ENCODE assay signal across 1 cellular context in the genomic region with DNA sequence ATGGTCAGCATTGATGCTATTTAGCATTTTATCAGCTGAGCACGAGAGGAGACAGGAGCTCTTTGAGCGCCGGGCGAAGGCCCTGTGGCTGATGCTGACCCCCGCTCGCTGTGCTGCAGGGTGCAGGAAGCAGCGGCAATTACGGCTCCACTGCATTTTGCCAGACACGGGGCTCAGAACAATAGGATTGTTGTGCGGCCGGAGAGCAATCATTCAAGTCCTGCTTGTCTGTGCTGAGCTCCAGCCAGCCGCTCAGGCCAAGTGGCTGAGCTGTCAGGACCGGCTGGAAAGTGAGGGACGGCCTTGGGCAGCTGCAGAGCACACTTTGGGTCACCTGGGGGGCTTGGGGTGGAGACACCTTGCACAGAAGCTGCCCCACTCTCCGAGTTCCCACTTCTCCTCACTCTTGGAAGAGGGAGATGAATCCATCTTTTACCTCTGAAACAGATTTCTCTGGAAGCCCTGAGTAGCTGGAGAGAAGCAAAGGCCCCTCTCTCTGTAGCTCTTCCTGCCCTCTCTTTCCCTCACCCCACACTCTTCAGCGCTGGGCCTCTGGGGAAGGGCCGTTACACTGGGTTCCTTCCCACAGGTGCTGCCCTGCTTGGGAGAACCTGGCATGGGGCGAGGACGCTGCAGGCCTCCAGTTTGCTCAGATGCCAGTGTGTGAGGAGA.
TF ChIP-seq lines count a peak whose summit lies in the region.

No MANE protein-coding gene starts in this region.

TF ChIP-seq in GM23338, 12 proteins besides CTCF, POLR2A, EP300 and RAD21 (continued from another document):
- TF ChIP-seq, protein P1, sequence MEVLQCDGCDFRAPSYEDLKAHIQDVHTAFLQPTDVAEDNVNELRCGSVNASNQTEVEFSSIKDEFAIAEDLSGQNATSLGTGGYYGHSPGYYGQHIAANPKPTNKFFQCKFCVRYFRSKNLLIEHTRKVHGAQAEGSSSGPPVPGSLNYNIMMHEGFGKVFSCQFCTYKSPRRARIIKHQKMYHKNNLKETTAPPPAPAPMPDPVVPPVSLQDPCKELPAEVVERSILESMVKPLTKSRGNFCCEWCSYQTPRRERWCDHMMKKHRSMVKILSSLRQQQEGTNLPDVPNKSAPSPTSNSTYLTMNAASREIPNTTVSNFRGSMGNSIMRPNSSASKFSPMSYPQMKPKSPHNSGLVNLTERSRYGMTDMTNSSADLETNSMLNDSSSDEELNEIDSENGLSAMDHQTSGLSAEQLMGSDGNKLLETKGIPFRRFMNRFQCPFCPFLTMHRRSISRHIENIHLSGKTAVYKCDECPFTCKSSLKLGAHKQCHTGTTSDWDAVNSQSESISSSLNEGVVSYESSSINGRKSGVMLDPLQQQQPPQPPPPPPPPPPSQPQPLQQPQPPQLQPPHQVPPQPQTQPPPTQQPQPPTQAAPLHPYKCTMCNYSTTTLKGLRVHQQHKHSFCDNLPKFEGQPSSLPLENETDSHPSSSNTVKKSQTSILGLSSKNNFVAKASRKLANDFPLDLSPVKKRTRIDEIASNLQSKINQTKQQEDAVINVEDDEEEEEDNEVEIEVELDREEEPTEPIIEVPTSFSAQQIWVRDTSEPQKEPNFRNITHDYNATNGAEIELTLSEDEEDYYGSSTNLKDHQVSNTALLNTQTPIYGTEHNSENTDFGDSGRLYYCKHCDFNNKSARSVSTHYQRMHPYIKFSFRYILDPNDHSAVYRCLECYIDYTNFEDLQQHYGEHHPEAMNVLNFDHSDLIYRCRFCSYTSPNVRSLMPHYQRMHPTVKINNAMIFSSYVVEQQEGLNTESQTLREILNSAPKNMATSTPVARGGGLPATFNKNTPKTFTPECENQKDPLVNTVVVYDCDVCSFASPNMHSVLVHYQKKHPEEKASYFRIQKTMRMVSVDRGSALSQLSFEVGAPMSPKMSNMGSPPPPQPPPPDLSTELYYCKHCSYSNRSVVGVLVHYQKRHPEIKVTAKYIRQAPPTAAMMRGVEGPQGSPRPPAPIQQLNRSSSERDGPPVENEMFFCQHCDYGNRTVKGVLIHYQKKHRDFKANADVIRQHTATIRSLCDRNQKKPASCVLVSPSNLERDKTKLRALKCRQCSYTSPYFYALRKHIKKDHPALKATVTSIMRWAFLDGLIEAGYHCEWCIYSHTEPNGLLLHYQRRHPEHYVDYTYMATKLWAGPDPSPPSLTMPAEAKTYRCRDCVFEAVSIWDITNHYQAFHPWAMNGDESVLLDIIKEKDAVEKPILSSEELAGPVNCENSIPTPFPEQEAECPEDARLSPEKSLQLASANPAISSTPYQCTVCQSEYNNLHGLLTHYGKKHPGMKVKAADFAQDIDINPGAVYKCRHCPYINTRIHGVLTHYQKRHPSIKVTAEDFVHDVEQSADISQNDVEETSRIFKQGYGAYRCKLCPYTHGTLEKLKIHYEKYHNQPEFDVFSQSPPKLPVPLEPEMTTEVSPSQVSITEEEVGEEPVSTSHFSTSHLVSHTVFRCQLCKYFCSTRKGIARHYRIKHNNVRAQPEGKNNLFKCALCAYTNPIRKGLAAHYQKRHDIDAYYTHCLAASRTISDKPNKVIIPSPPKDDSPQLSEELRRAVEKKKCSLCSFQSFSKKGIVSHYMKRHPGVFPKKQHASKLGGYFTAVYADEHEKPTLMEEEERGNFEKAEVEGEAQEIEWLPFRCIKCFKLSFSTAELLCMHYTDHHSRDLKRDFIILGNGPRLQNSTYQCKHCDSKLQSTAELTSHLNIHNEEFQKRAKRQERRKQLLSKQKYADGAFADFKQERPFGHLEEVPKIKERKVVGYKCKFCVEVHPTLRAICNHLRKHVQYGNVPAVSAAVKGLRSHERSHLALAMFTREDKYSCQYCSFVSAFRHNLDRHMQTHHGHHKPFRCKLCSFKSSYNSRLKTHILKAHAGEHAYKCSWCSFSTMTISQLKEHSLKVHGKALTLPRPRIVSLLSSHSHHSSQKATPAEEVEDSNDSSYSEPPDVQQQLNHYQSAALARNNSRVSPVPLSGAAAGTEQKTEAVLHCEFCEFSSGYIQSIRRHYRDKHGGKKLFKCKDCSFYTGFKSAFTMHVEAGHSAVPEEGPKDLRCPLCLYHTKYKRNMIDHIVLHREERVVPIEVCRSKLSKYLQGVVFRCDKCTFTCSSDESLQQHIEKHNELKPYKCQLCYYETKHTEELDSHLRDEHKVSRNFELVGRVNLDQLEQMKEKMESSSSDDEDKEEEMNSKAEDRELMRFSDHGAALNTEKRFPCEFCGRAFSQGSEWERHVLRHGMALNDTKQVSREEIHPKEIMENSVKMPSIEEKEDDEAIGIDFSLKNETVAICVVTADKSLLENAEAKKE (CRISPR knock-in tag; IDR thresholded peaks at IDR 0.05) = no peak
TF ChIP-seq in GM23338: peak in this region for 0.
